Comparison of ENCODE assay signal across 22 cellular contexts in the genomic region with DNA sequence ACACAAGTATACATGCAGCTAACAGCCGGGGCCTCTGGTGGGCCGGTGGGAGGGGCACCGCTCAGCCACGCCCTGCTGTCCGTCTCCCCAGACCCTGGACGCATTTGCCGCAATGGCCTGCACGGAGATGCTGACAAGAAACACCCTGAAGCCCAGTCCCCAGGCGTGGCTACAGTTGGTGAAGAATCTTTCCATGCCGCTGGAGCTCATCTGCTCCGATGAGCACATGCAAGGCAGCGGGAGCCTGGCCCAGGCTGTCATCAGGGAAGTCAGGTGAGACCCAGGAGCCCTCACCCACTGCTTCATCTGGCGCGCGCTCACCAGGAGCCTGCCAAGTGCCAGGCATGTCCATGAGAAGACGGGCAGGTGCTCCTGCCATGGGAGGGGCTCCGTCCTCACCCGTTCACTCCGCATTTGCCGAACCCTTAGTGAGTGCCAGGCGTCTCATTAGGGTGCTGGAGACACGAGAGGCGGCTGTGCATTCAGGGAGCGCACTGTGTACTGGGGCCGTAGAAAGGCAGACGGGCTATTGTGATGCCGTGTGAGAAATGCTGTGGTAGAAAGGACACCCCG. TPM values are rescaled to one million over a fixed set of nuclear protein-coding genes. Genes with fewer than 3 reads are reported as not detected.
DNase-seq lines count a peak whose midpoint lies in the region; ATAC-seq and TF ChIP-seq lines count a peak whose summit lies in the region.
"Had no signal": no experiment of that assay in that cellular context is flagged by ENCODE, and none has a peak within 500 bp of the region (broad histone marks: within the 10 kb centered on the region; RNA-seq: fewer than 3 reads in every experiment).

No MANE protein-coding gene starts in this region.

- H3K27me3 ChIP-seq in osteoblast (ENCODE audit: insufficient read depth, low read length) = no peaks in the 10 kb centered on the region
- H3K27me3 ChIP-seq: adrenal gland, heart left ventricle, SJSA1, suprapubic skin, vagina had no signal

- TF ChIP-seq CTCF in osteoblast (IDR thresholded peaks at IDR 0.05; ENCODE audit: extremely low read depth, low read depth, low read length) = no peak

- no peaks in the 10 kb centered on the region for H3K27me3 Mint-ChIP-seq in activated CD8-positive, alpha-beta memory T cell treated with anti-CD3 and anti-CD28 coated beads, Interleukin-2, amount 10 ng/mL, durations not matched to agents 7 days and 5 days
- H3K27me3 Mint-ChIP-seq: activated CD8-positive, alpha-beta T cell treated with anti-CD3 and anti-CD28 coated beads for 36 hours; dendritic cell treated with granulocyte-macrophage colony-stimulating factor and Interleukin-4, amounts not matched to agents 40 ng/mL and 50 ng/mL, for 4 days had no signal

- in situ Hi-C loops in G401 (cut with HindIII; ENCODE audit: low sequenced_read_pairs) = no loop called here

- peaks cover 90% of the 10 kb centered on the region for H3K36me3 ChIP-seq in osteoblast (ENCODE audit: insufficient read depth, low read length)

- no peak overlapping the region for H3K4me3 Mint-ChIP-seq in activated CD8-positive, alpha-beta memory T cell treated with anti-CD3 and anti-CD28 coated beads, Interleukin-2, amount 10 ng/mL, durations not matched to agents 7 days and 5 days
- H3K4me3 Mint-ChIP-seq: activated CD8-positive, alpha-beta T cell treated with anti-CD3 and anti-CD28 coated beads for 36 hours; dendritic cell treated with granulocyte-macrophage colony-stimulating factor and Interleukin-4, amounts not matched to agents 40 ng/mL and 50 ng/mL, for 4 days; immature natural killer cell had no signal

- H3K79me2 ChIP-seq in osteoblast (ENCODE audit: insufficient read depth, low read length) = no peaks in the 10 kb centered on the region

- no peaks in the 10 kb centered on the region for H3K4me1 Mint-ChIP-seq in activated CD8-positive, alpha-beta memory T cell treated with anti-CD3 and anti-CD28 coated beads, Interleukin-2, amount 10 ng/mL, durations not matched to agents 7 days and 5 days
- H3K4me1 Mint-ChIP-seq: immature natural killer cell had no signal

- H3K9me3 ChIP-seq in osteoblast (ENCODE audit: low read depth, low read length) = no peaks in the 10 kb centered on the region
- H3K9me3 ChIP-seq: adrenal gland, heart left ventricle, suprapubic skin, vagina had no signal

- CTCF ChIA-PET in activated CD8-positive, alpha-beta memory T cell treated with anti-CD3 and anti-CD28 coated beads, Interleukin-2, amount 10 ng/mL, durations not matched to agents 7 days and 5 days (lab: Charles Lee) = interaction anchor here (1.0 kb wide), 1 partner anchor 15 kb away, joined by 3 read pairs; no protein-coding TSS in a partner anchor

- no peak overlapping the region for H3K4me3 ChIP-seq in osteoblast (ENCODE audit: insufficient read depth, low read length)
- H3K4me3 ChIP-seq: adrenal gland, SJSA1, suprapubic skin, vagina had no signal

- peaks cover 88% of the 10 kb centered on the region for H3K36me3 Mint-ChIP-seq in activated CD8-positive, alpha-beta memory T cell treated with anti-CD3 and anti-CD28 coated beads, Interleukin-2, amount 10 ng/mL, durations not matched to agents 7 days and 5 days

- no peak overlapping the region for H2AFZ ChIP-seq in osteoblast (ENCODE audit: low read length)

- H3K4me2 ChIP-seq in osteoblast (ENCODE audit: insufficient read depth, low read length) = no peak overlapping the region

- H3K27ac Mint-ChIP-seq in activated CD8-positive, alpha-beta memory T cell treated with anti-CD3 and anti-CD28 coated beads, Interleukin-2, amount 10 ng/mL, durations not matched to agents 7 days and 5 days = peak overlapping the region; percentile 39
- H3K27ac Mint-ChIP-seq: activated CD8-positive, alpha-beta T cell treated with anti-CD3 and anti-CD28 coated beads for 36 hours; dendritic cell treated with granulocyte-macrophage colony-stimulating factor and Interleukin-4, amounts not matched to agents 40 ng/mL and 50 ng/mL, for 4 days; immature natural killer cell had no signal

- no peak for ATAC-seq in activated CD8-positive, alpha-beta memory T cell treated with anti-CD3 and anti-CD28 coated beads, Interleukin-2, amount 10 ng/mL, durations not matched to agents 7 days and 5 days
- peak; percentile 15 for ATAC-seq in esophagus mucosa
- ATAC-seq: activated CD8-positive, alpha-beta T cell treated with anti-CD3 and anti-CD28 coated beads for 36 hours had no signal

- H3K4me1 ChIP-seq in osteoblast (ENCODE audit: insufficient read depth, low read length) = peaks cover 3% of the 10 kb centered on the region
- H3K4me1 ChIP-seq: adrenal gland, SJSA1, suprapubic skin had no signal

- DNase-seq in activated CD8-positive, alpha-beta memory T cell treated with anti-CD3 and anti-CD28 coated beads, Interleukin-2, amount 10 ng/mL, durations not matched to agents 7 days and 5 days = no peak
- no peak for DNase-seq in activated CD8-positive, alpha-beta memory T cell treated with anti-CD3 and anti-CD28 coated beads, Interleukin-2, amount 50 U/mL, for 48 hours
- DNase-seq in NCI-H2196 (lab: John Stamatoyannopoulos, UW; ENCODE audit: unreplicated experiment) (peak; percentile 76), osteoblast (ENCODE audit: insufficient read length, low spot score, missing footprints) (peak; percentile 68), KG1 (lab: John Stamatoyannopoulos, UW) (no peak), HT-29 (ENCODE audit: low spot score) (no peak), G401 (ENCODE audit: low spot score) (no peak)
- DNase-seq: EL; HCEC 1CT; immature natural killer cell; NCI-H1048; NCI-H774; occipital lobe; stimulated activated CD4-positive, alpha-beta T cell treated with anti-CD3 and anti-CD28 coated beads, Interleukin-15, amount 100 ng/mL, for 24 hours had no signal

- no peaks in the 10 kb centered on the region for H3K9me3 Mint-ChIP-seq in activated CD8-positive, alpha-beta memory T cell treated with anti-CD3 and anti-CD28 coated beads, Interleukin-2, amount 10 ng/mL, durations not matched to agents 7 days and 5 days (ENCODE audit: low read depth)
- H3K9me3 Mint-ChIP-seq: immature natural killer cell had no signal

- H4K20me1 ChIP-seq in osteoblast (ENCODE audit: insufficient read depth, low read length) = peaks cover 9% of the 10 kb centered on the region

- no peak overlapping the region for H3K27ac ChIP-seq in osteoblast (ENCODE audit: low read depth, low read length)
- H3K27ac ChIP-seq: adrenal gland, SJSA1, suprapubic skin, vagina had no signal

RNA-seq across cellular contexts. Expression of gene ENDOV, which starts 51.4 kb away (rescaled TPM):
- 10 to 100 TPM; 15.1 to 18.4 TPM for total RNA-seq in activated CD8-positive, alpha-beta memory T cell treated with anti-CD3 and anti-CD28 coated beads, Interleukin-2, amount 10 ng/mL, durations not matched to agents 7 days and 5 days
- total RNA-seq in esophagus mucosa (12.9 TPM), osteoblast (19.5 and 25.9 TPM in 2 replicates)
- 24.5 and 25.8 TPM in 2 replicates for total RNA-seq in HT-29 (2014; rRNA removed; shearing (Covaris generic))
- total RNA-seq in G401 (2014; rRNA removed; shearing (Covaris generic)) = 28.1 and 30.7 TPM in 2 replicates

Comparison
In these comparisons a context has a peak if more than half of its experiments do, and no peak if none do; other contexts are left out.
1. DNase-seq: peak in NCI-H2196 (single experiment) and osteoblast (single experiment); none in activated CD8-positive, alpha-beta memory T cell treated with anti-CD3 and anti-CD28 coated beads, Interleukin-2, amount 10 ng/mL, durations not matched to agents 7 days and 5 days (single experiment), activated CD8-positive, alpha-beta memory T cell treated with anti-CD3 and anti-CD28 coated beads, Interleukin-2, amount 50 U/mL, for 48 hours (single experiment), KG1 (single experiment), HT-29 (single experiment) and G401 (single experiment).